ENCODE assay signal across 25 cellular contexts in genomic region chr7:54722026-54722425, GRCh38.
"Had no signal": no experiment of that assay in that cellular context is flagged by ENCODE, and none has a peak within 500 bp of the region (broad histone marks: within the 10 kb centered on the region; RNA-seq: fewer than 3 reads in every experiment).

No MANE protein-coding gene starts in this region.

- DNase-seq: activated B cell treated with CpG ODN at 0.5 μM for 24 hours; activated CD4-positive, alpha-beta T cell treated with anti-CD3 and anti-CD28 coated beads for 1 hour; activated CD4-positive, alpha-beta T cell treated with anti-CD3 and anti-CD28 coated beads, Interleukin-2, amount 10 ng/mL, durations not matched to agents 24 days and 14 days; activated CD4-positive, alpha-beta T cell treated with anti-CD3 and anti-CD28 coated beads, Interleukin-2, amount 50 U/mL, for 48 hours; activated CD8-positive, alpha-beta memory T cell treated with anti-CD3 and anti-CD28 coated beads, Interleukin-2, amount 10 ng/mL, durations not matched to agents 7 days and 5 days; activated effector memory CD4-positive, alpha-beta T cell treated with Interleukin-2 at 50 U/mL for 16 hours; activated naive CD4-positive, alpha-beta T cell; activated T-cell treated with anti-CD3 and anti-CD28 coated beads, Interleukin-2, amount 50 U/mL, for 24 hours; aorta; caudate nucleus; MG63; MV-4-11; NCI-H1092 treated with DMSO at 0.1 percent for 48 hours; NCI-H1417 treated with DMSO at 0.1 percent for 48 hours; NCI-H1694; NCI-H2029; NCI-H2107; NCI-H510A treated with DMSO at 0.1 percent for 48 hours; NCI-H69; PC-9; T-helper 17 cell; T-helper 9 cell had no signal

- H2AFZ ChIP-seq: PC-9 had no signal

- H3K4me2 ChIP-seq: PC-9 had no signal

- H3K36me3 ChIP-seq: breast epithelium, MG63 had no signal

- H3K27ac ChIP-seq: breast epithelium, PC-9 had no signal

- H3K4me3 ChIP-seq: breast epithelium, MG63, PC-9 had no signal

- H3K9me3 ChIP-seq: MG63 had no signal

- ATAC-seq: activated CD8-positive, alpha-beta memory T cell treated with anti-CD3 and anti-CD28 coated beads, Interleukin-2, amount 10 ng/mL, durations not matched to agents 7 days and 5 days; Right ventricle myocardium inferior; T-helper 17 cell had no signal

- FAIRE-seq: TTC549 had no signal

- H3K4me1 ChIP-seq: breast epithelium had no signal

- H3K27me3 ChIP-seq: breast epithelium, MG63 had no signal
